Comparison of ENCODE assay signal across 15 cellular contexts in the genomic region with DNA sequence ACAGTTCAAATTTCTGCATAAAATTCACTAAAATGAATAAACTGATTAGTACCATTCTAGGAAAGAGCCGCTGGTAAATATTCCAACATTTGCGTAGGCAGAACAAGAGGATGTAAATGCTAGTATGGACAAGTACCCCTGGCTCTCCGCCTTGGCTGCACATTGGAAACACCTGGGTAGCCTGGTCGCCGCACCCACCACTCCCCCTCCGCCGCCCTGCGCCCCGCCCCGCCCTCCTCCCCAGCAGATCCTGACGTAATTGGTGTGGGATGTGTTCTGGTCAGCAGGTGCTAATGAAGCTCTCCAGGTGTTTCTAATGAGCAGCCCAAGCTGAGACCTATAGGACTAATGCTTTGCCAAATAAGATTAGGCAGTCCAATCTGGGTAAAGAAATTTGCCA.
"Had no signal": no experiment of that assay in that cellular context is flagged by ENCODE, and none has a peak within 500 bp of the region (broad histone marks: within the 10 kb centered on the region; RNA-seq: fewer than 3 reads in every experiment).

No MANE protein-coding gene starts in this region.

- H3K9me3 ChIP-seq: right atrium auricular region, tibial artery, uterus had no signal

- H3K27ac ChIP-seq: right atrium auricular region, skin epidermis, tibial artery, uterus had no signal

- H3K27me3 ChIP-seq: right atrium auricular region, tibial artery, uterus had no signal

- H3K4me3 ChIP-seq: lung, right atrium auricular region, skin epidermis, tibial artery, uterus had no signal

- ATAC-seq: activated naive CD4-positive, alpha-beta T cell treated with anti-CD3 and anti-CD28 coated beads, Interleukin-2, amount 50 U/mL, for 72 hours; activated T-cell treated with anti-CD3 and anti-CD28 coated beads, Interleukin-2, amount 50 U/mL, for 4 hours; effector memory CD8-positive, alpha-beta T cell; left cardiac atrium; naive thymus-derived CD4-positive, alpha-beta T cell had no signal

- H3K4me1 ChIP-seq: uterus had no signal

- DNase-seq: activated CD4-positive, alpha-beta memory T cell treated with anti-CD3 and anti-CD28 coated beads for 36 hours; activated effector memory CD4-positive, alpha-beta T cell treated with anti-CD3 and anti-CD28 coated beads, Interleukin-2, amount 50 U/mL, for 16 hours; activated T-cell treated with anti-CD3 and anti-CD28 coated beads, Interleukin-2, amount 50 U/mL, for 4 hours; amniotic stem cell; effector memory CD8-positive, alpha-beta T cell; hypothalamus; left cardiac atrium; naive thymus-derived CD4-positive, alpha-beta T cell; posterior cingulate gyrus; tibial artery; uterus had no signal

- H3K36me3 ChIP-seq: right atrium auricular region, tibial artery, uterus had no signal
